In genomic region chr10:123634221-123634620, GRCh38 we compare ENCODE assay signal across 17 cellular contexts. TPM values are rescaled to one million over a fixed set of nuclear protein-coding genes. Genes with fewer than 3 reads are reported as not detected.
A peak's percentile ranks its signal among the peaks of the same experiment; 100 is the strongest.
DNase-seq lines count a peak whose midpoint lies in the region; TF ChIP-seq lines count a peak whose summit lies in the region.
"Had no signal": no experiment of that assay in that cellular context is flagged by ENCODE, and none has a peak within 500 bp of the region (broad histone marks: within the 10 kb centered on the region; RNA-seq: fewer than 3 reads in every experiment).

No MANE protein-coding gene starts in this region.

- no peaks in the 10 kb centered on the region for H3K27me3 ChIP-seq in esophagus muscularis mucosa

- no peaks in the 10 kb centered on the region for H3K4me1 Mint-ChIP-seq in immature natural killer cell
- H3K4me1 Mint-ChIP-seq: CD4-positive, alpha-beta memory T cell had no signal

- H3K36me3 Mint-ChIP-seq in immature natural killer cell: no peaks in the 10 kb centered on the region
- H3K36me3 Mint-ChIP-seq: CD4-positive, alpha-beta memory T cell had no signal

- H3K27ac Mint-ChIP-seq in immature natural killer cell: no peak overlapping the region
- H3K27ac Mint-ChIP-seq: CD4-positive, alpha-beta memory T cell had no signal

- peaks cover 0 to 4% (median 0%) of the 10 kb centered on the region in 6 donors for H3K9me3 Mint-ChIP-seq in immature natural killer cell

- no peak overlapping the region for H3K27ac ChIP-seq in coronary artery
- H3K27ac ChIP-seq in esophagus muscularis mucosa (replicated peaks in 1 of 4): no peak overlapping the region
- H3K27ac ChIP-seq: GM23248 had no signal

- no peak for TF ChIP-seq EP300 in esophagus muscularis mucosa (IDR thresholded peaks at IDR 0.05)

- no peak for TF ChIP-seq CTCF in coronary artery (IDR thresholded peaks at IDR 0.05)
- TF ChIP-seq CTCF in esophagus muscularis mucosa (IDR thresholded peaks at IDR 0.05): no peak

- no peak overlapping the region for H3K4me3 Mint-ChIP-seq in immature natural killer cell
- H3K4me3 Mint-ChIP-seq: CD4-positive, alpha-beta memory T cell; H9 had no signal

- TF ChIP-seq POLR2A in esophagus muscularis mucosa (IDR thresholded peaks at IDR 0.05; ENCODE audit: low read depth): no peak

- intact Hi-C loops in esophagus muscularis mucosa (cut with DNase I): no loop called here

- peaks cover 0 to 13% (median 7%) of the 10 kb centered on the region in 4 donors for H3K9me3 ChIP-seq in esophagus muscularis mucosa

- H3K4me3 ChIP-seq in coronary artery: no peak overlapping the region
- H3K4me3 ChIP-seq in esophagus muscularis mucosa: no peak overlapping the region
- H3K4me3 ChIP-seq: GM23248 had no signal

- H3K4me1 ChIP-seq in esophagus muscularis mucosa: no peaks in the 10 kb centered on the region

- peak; percentile 53 for DNase-seq in coronary artery (ENCODE audit: low spot score)
- peak; percentile 23 for DNase-seq in ecto neural progenitor cell (ENCODE audit: low spot score)
- peak; percentile 75 for DNase-seq in esophagus muscularis mucosa (ENCODE audit: extremely low spot score)
- peak; percentile 20 for DNase-seq in ureter (ENCODE audit: low spot score)
- no peak for DNase-seq in NK-92 treated with Interleukin-12 subunit alpha and Interleukin-12 subunit beta, amount 100 ng/mL, for 24 hours (lab: John Stamatoyannopoulos, UW)
- no peak for DNase-seq in DMS53 (lab: John Stamatoyannopoulos, UW)
- no peak for DNase-seq in immature natural killer cell
- DNase-seq: C1 segment of cervical spinal cord; Calu3; CD4-positive, alpha-beta memory T cell; COR-L47; DND-41; GM23248; H9 had no signal

- peaks cover 1 to 9% (median 4%) of the 10 kb centered on the region in 3 donors for H3K27me3 Mint-ChIP-seq in immature natural killer cell (ENCODE audit: low read depth in 3 of 3)

- 91% methylated on average over 6 of the region's 6 CpGs for WGBS in esophagus muscularis mucosa

- H3K36me3 ChIP-seq in esophagus muscularis mucosa: no peaks in the 10 kb centered on the region

RNA-seq across cellular contexts. Expression of gene GPR26, which starts 31.9 kb away (rescaled TPM):
- total RNA-seq in esophagus muscularis mucosa (not detected), ureter (not detected)
- polyA plus RNA-seq in immature natural killer cell: not detected
- total RNA-seq: A172; A673; Calu3; CD4-positive, alpha-beta memory T cell; GM23248; H4 had no signal
- polyA plus RNA-seq: CD4-positive, alpha-beta memory T cell; GM23248 had no signal

Comparison
In these comparisons a context has a peak if more than half of its experiments do, and no peak if none do; other contexts are left out.
1. DNase-seq: peak in coronary artery (single experiment), ecto neural progenitor cell (single experiment), esophagus muscularis mucosa (single experiment) and ureter (single experiment); none in NK-92 treated with Interleukin-12 subunit alpha and Interleukin-12 subunit beta, amount 100 ng/mL, for 24 hours (single experiment), DMS53 (single experiment) and immature natural killer cell (0 of 3).